21 cellular contexts compared by ENCODE assay signal in the genomic region with DNA sequence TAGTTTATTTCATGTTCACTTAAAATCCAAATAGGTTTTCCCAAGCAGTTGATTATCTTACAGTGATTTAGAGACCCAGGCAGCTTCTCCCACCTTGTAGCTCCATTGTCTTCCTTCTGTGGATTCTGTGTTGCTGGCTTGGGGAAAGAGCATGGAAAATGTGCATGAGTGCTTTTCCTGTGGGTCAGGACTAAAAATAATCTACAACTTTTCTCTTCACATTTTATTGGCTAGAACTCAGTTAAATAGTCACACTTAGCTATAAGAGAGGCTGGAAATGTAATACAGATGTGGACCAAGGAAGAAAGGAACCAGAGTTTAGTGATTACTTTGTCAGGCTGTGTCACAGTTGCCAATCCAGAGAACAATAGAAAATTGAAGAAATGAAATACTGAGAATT.
"Had no signal": no experiment of that assay in that cellular context is flagged by ENCODE, and none has a peak within 500 bp of the region (broad histone marks: within the 10 kb centered on the region; RNA-seq: fewer than 3 reads in every experiment).

No MANE protein-coding gene starts in this region.

- H3K27ac Mint-ChIP-seq: naive thymus-derived CD4-positive, alpha-beta T cell; stimulated activated effector memory CD8-positive, alpha-beta T cell treated with anti-CD3 and anti-CD28 coated beads, Interleukin-12 subunit alpha, Interleukin-12 subunit beta, amount 100 ng/mL, for 72 hours; type B pancreatic cell had no signal

- H3K36me3 Mint-ChIP-seq: stimulated activated effector memory CD8-positive, alpha-beta T cell treated with anti-CD3 and anti-CD28 coated beads, Interleukin-12 subunit alpha, Interleukin-12 subunit beta, amount 100 ng/mL, for 72 hours had no signal

- H3K4me1 Mint-ChIP-seq: stimulated activated effector memory CD8-positive, alpha-beta T cell treated with anti-CD3 and anti-CD28 coated beads, Interleukin-12 subunit alpha, Interleukin-12 subunit beta, amount 100 ng/mL, for 72 hours had no signal

- H3K27me3 Mint-ChIP-seq: naive thymus-derived CD4-positive, alpha-beta T cell; type B pancreatic cell had no signal

- DNase-seq: effector CD4-positive, alpha-beta T cell; heart left ventricle; hippocampal formation; left colon; left ventricle myocardium superior; mesendoderm; naive thymus-derived CD4-positive, alpha-beta T cell; psoas muscle; retina; right lobe of liver; stimulated activated CD4-positive, alpha-beta T cell treated with anti-CD3 and anti-CD28 coated beads, Interleukin-4, amount 100 ng/mL, for 1 hour; stimulated activated CD8-positive, alpha-beta memory T cell treated with anti-CD3 and anti-CD28 coated beads, Interleukin-4, amount 100 ng/mL, for 48 hours; stimulated activated naive CD8-positive, alpha-beta T cell treated with anti-CD3 and anti-CD28 coated beads, Interleukin-15, Interleukin-2, amounts not matched to agents 100 U/mL and 50 U/mL, for 24 hours; thyroid gland had no signal

- H3K27me3 ChIP-seq: heart left ventricle, neutrophil, right lobe of liver, suprapubic skin, thyroid gland had no signal

- H3K9me3 ChIP-seq: heart left ventricle, neutrophil, psoas muscle, right lobe of liver, suprapubic skin, thyroid gland had no signal

- H3K4me3 Mint-ChIP-seq: naive thymus-derived CD4-positive, alpha-beta T cell; stimulated activated effector memory CD8-positive, alpha-beta T cell treated with anti-CD3 and anti-CD28 coated beads, Interleukin-12 subunit alpha, Interleukin-12 subunit beta, amount 100 ng/mL, for 72 hours; type B pancreatic cell had no signal

- H3K36me3 ChIP-seq: neutrophil, right lobe of liver, suprapubic skin, thyroid gland had no signal

- H3K9me3 Mint-ChIP-seq: naive thymus-derived CD4-positive, alpha-beta T cell; type B pancreatic cell had no signal

- ATAC-seq: esophagus mucosa; heart left ventricle; left colon; left ventricle myocardium superior; naive thymus-derived CD4-positive, alpha-beta T cell; psoas muscle; right lobe of liver; stimulated activated effector memory CD8-positive, alpha-beta T cell treated with anti-CD3 and anti-CD28 coated beads, Interleukin-12 subunit alpha, Interleukin-12 subunit beta, amount 100 ng/mL, for 72 hours; stimulated activated naive CD8-positive, alpha-beta T cell treated with anti-CD3 and anti-CD28 coated beads, Interleukin-15, Interleukin-2, amounts not matched to agents 100 U/mL and 50 U/mL, for 24 hours had no signal

- H3K4me1 ChIP-seq: psoas muscle, right lobe of liver, thyroid gland had no signal

- H3K4me3 ChIP-seq: coronary artery, heart left ventricle, lung, psoas muscle, right lobe of liver, suprapubic skin, thyroid gland had no signal
